Comparison of ENCODE assay signal across 1 cellular context in the genomic region with DNA sequence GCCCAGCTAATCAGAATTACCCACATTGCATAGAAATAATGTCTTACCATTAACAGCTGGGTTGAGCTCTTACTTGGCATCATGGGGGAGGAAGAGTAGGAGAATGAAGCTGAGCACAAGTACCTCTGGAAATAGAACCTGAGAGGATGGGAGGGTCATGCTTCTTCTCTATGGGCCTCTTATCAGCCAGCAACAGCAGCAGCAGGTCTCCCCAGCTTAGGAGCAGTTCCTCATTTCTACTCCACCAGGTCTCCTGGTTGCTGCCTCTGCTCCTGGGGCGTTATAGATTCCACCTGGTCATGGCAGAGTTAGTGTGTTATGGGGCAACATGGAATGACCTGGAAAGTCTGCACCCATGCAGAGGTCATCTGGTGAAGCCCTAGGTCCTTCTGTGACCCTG.
TF ChIP-seq lines count a peak whose summit lies in the region.

No MANE protein-coding gene starts in this region.

TF ChIP-seq in K562, 482 proteins besides CTCF, POLR2A, EP300 and RAD21 (continued from another document and continues in another):
- TF ChIP-seq, protein P1, sequence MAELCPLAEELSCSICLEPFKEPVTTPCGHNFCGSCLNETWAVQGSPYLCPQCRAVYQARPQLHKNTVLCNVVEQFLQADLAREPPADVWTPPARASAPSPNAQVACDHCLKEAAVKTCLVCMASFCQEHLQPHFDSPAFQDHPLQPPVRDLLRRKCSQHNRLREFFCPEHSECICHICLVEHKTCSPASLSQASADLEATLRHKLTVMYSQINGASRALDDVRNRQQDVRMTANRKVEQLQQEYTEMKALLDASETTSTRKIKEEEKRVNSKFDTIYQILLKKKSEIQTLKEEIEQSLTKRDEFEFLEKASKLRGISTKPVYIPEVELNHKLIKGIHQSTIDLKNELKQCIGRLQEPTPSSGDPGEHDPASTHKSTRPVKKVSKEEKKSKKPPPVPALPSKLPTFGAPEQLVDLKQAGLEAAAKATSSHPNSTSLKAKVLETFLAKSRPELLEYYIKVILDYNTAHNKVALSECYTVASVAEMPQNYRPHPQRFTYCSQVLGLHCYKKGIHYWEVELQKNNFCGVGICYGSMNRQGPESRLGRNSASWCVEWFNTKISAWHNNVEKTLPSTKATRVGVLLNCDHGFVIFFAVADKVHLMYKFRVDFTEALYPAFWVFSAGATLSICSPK (IDR thresholded peaks at IDR 0.05; ENCODE audit: borderline replicate concordance): no peak
- no peak for TF ChIP-seq NR3C1 (CRISPR knock-in tag; IDR thresholded peaks at IDR 0.05)
- TF ChIP-seq SMAD3 (CRISPR knock-in tag; conservative IDR thresholded peaks at IDR 0.05): no peak
- TF ChIP-seq TEAD2 (tag; IDR thresholded peaks at IDR 0.05): no peak
- no peak for TF ChIP-seq ZNF507 (tag; conservative IDR thresholded peaks at IDR 0.05)
- TF ChIP-seq, protein P2, sequence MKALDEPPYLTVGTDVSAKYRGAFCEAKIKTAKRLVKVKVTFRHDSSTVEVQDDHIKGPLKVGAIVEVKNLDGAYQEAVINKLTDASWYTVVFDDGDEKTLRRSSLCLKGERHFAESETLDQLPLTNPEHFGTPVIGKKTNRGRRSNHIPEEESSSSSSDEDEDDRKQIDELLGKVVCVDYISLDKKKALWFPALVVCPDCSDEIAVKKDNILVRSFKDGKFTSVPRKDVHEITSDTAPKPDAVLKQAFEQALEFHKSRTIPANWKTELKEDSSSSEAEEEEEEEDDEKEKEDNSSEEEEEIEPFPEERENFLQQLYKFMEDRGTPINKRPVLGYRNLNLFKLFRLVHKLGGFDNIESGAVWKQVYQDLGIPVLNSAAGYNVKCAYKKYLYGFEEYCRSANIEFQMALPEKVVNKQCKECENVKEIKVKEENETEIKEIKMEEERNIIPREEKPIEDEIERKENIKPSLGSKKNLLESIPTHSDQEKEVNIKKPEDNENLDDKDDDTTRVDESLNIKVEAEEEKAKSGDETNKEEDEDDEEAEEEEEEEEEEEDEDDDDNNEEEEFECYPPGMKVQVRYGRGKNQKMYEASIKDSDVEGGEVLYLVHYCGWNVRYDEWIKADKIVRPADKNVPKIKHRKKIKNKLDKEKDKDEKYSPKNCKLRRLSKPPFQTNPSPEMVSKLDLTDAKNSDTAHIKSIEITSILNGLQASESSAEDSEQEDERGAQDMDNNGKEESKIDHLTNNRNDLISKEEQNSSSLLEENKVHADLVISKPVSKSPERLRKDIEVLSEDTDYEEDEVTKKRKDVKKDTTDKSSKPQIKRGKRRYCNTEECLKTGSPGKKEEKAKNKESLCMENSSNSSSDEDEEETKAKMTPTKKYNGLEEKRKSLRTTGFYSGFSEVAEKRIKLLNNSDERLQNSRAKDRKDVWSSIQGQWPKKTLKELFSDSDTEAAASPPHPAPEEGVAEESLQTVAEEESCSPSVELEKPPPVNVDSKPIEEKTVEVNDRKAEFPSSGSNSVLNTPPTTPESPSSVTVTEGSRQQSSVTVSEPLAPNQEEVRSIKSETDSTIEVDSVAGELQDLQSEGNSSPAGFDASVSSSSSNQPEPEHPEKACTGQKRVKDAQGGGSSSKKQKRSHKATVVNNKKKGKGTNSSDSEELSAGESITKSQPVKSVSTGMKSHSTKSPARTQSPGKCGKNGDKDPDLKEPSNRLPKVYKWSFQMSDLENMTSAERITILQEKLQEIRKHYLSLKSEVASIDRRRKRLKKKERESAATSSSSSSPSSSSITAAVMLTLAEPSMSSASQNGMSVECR (CRISPR knock-in tag; IDR thresholded peaks at IDR 0.05): no peak
- TF ChIP-seq DDX20 (tag; IDR thresholded peaks at IDR 0.05; ENCODE audit: low read depth): no peak
- TF ChIP-seq TFAM (CRISPR knock-in tag; conservative IDR thresholded peaks at IDR 0.05): no peak
- TF ChIP-seq, protein P3, sequence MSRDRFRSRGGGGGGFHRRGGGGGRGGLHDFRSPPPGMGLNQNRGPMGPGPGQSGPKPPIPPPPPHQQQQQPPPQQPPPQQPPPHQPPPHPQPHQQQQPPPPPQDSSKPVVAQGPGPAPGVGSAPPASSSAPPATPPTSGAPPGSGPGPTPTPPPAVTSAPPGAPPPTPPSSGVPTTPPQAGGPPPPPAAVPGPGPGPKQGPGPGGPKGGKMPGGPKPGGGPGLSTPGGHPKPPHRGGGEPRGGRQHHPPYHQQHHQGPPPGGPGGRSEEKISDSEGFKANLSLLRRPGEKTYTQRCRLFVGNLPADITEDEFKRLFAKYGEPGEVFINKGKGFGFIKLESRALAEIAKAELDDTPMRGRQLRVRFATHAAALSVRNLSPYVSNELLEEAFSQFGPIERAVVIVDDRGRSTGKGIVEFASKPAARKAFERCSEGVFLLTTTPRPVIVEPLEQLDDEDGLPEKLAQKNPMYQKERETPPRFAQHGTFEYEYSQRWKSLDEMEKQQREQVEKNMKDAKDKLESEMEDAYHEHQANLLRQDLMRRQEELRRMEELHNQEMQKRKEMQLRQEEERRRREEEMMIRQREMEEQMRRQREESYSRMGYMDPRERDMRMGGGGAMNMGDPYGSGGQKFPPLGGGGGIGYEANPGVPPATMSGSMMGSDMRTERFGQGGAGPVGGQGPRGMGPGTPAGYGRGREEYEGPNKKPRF (IDR thresholded peaks at IDR 0.05; ENCODE audit: low read depth, low read length): no peak
- TF ChIP-seq, protein P4, sequence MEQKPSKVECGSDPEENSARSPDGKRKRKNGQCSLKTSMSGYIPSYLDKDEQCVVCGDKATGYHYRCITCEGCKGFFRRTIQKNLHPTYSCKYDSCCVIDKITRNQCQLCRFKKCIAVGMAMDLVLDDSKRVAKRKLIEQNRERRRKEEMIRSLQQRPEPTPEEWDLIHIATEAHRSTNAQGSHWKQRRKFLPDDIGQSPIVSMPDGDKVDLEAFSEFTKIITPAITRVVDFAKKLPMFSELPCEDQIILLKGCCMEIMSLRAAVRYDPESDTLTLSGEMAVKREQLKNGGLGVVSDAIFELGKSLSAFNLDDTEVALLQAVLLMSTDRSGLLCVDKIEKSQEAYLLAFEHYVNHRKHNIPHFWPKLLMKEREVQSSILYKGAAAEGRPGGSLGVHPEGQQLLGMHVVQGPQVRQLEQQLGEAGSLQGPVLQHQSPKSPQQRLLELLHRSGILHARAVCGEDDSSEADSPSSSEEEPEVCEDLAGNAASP (IDR thresholded peaks at IDR 0.05): no peak
- TF ChIP-seq, protein P5, sequence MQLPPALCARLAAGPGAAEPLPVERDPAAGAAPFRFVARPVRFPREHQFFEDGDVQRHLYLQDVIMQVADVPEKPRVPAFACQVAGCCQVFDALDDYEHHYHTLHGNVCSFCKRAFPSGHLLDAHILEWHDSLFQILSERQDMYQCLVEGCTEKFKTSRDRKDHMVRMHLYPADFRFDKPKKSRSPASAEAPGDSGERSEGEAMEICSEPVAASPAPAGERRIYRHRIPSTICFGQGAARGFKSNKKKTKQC (CRISPR knock-in tag; IDR thresholded peaks at IDR 0.05): no peak
- TF ChIP-seq, protein P6, sequence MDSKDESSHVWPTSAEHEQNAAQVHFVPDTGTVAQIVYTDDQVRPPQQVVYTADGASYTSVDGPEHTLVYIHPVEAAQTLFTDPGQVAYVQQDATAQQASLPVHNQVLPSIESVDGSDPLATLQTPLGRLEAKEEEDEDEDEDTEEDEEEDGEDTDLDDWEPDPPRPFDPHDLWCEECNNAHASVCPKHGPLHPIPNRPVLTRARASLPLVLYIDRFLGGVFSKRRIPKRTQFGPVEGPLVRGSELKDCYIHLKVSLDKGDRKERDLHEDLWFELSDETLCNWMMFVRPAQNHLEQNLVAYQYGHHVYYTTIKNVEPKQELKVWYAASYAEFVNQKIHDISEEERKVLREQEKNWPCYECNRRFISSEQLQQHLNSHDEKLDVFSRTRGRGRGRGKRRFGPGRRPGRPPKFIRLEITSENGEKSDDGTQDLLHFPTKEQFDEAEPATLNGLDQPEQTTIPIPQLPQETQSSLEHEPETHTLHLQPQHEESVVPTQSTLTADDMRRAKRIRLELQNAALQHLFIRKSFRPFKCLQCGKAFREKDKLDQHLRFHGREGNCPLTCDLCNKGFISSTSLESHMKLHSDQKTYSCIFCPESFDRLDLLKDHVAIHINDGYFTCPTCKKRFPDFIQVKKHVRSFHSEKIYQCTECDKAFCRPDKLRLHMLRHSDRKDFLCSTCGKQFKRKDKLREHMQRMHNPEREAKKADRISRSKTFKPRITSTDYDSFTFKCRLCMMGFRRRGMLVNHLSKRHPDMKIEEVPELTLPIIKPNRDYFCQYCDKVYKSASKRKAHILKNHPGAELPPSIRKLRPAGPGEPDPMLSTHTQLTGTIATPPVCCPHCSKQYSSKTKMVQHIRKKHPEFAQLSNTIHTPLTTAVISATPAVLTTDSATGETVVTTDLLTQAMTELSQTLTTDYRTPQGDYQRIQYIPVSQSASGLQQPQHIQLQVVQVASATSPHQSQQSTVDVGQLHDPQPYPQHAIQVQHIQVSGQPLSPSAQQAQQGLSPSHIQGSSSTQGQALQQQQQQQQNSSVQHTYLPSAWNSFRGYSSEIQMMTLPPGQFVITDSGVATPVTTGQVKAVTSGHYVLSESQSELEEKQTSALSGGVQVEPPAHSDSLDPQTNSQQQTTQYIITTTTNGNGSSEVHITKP (IDR thresholded peaks at IDR 0.05; ENCODE audit: partially characterized antibody): no peak
- 0 out of 2 replicates have a peak, but pooled peaks have one; percentile 33 for TF ChIP-seq ETV5 (CRISPR knock-in tag; IDR thresholded peaks at IDR 0.05; ENCODE audit: low read depth)
- TF ChIP-seq, protein P7, sequence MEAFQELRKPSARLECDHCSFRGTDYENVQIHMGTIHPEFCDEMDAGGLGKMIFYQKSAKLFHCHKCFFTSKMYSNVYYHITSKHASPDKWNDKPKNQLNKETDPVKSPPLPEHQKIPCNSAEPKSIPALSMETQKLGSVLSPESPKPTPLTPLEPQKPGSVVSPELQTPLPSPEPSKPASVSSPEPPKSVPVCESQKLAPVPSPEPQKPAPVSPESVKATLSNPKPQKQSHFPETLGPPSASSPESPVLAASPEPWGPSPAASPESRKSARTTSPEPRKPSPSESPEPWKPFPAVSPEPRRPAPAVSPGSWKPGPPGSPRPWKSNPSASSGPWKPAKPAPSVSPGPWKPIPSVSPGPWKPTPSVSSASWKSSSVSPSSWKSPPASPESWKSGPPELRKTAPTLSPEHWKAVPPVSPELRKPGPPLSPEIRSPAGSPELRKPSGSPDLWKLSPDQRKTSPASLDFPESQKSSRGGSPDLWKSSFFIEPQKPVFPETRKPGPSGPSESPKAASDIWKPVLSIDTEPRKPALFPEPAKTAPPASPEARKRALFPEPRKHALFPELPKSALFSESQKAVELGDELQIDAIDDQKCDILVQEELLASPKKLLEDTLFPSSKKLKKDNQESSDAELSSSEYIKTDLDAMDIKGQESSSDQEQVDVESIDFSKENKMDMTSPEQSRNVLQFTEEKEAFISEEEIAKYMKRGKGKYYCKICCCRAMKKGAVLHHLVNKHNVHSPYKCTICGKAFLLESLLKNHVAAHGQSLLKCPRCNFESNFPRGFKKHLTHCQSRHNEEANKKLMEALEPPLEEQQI (IDR thresholded peaks at IDR 0.05): no peak
- TF ChIP-seq, protein P8, sequence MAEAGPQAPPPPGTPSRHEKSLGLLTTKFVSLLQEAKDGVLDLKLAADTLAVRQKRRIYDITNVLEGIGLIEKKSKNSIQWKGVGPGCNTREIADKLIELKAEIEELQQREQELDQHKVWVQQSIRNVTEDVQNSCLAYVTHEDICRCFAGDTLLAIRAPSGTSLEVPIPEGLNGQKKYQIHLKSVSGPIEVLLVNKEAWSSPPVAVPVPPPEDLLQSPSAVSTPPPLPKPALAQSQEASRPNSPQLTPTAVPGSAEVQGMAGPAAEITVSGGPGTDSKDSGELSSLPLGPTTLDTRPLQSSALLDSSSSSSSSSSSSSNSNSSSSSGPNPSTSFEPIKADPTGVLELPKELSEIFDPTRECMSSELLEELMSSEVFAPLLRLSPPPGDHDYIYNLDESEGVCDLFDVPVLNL (CRISPR knock-in tag; IDR thresholded peaks at IDR 0.05; ENCODE audit: low read depth): no peak
- TF ChIP-seq ESRRA (IDR thresholded peaks at IDR 0.05; ENCODE audit: borderline replicate concordance, low read depth): peak; percentile 60; the same call in 1 of the 2 replicates
- no peak for TF ChIP-seq NONO (IDR thresholded peaks at IDR 0.05; ENCODE audit: low read depth in 2 of 2, low read length in 1 of 2)
- TF ChIP-seq ZNF316 (IDR thresholded peaks at IDR 0.05): no peak
- no peak for TF ChIP-seq SNRNP70 (optimal IDR thresholded peaks at IDR 0.05; ENCODE audit: low read depth, low read length)
- TF ChIP-seq, protein P9, sequence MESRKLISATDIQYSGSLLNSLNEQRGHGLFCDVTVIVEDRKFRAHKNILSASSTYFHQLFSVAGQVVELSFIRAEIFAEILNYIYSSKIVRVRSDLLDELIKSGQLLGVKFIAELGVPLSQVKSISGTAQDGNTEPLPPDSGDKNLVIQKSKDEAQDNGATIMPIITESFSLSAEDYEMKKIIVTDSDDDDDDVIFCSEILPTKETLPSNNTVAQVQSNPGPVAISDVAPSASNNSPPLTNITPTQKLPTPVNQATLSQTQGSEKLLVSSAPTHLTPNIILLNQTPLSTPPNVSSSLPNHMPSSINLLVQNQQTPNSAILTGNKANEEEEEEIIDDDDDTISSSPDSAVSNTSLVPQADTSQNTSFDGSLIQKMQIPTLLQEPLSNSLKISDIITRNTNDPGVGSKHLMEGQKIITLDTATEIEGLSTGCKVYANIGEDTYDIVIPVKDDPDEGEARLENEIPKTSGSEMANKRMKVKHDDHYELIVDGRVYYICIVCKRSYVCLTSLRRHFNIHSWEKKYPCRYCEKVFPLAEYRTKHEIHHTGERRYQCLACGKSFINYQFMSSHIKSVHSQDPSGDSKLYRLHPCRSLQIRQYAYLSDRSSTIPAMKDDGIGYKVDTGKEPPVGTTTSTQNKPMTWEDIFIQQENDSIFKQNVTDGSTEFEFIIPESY (CRISPR knock-in tag; IDR thresholded peaks at IDR 0.05): no peak
- no peak for TF ChIP-seq SRSF9 (IDR thresholded peaks at IDR 0.05; ENCODE audit: borderline replicate concordance, low read depth, low read length)
- TF ChIP-seq PHB2 (IDR thresholded peaks at IDR 0.05; ENCODE audit: low read depth): peak; percentile 47; the same call in 1 of the 2 replicates
- TF ChIP-seq CHD2 (IDR thresholded peaks at IDR 0.05; ENCODE audit: low read depth, low read length): no peak
- no peak for TF ChIP-seq IFI16 (CRISPR knock-in tag; IDR thresholded peaks at IDR 0.05)
- no peak for TF ChIP-seq JUN (IDR thresholded peaks at IDR 0.05; ENCODE audit: borderline replicate concordance, low read depth, low read length)
- TF ChIP-seq JUN (CRISPR knock-in tag; IDR thresholded peaks at IDR 0.05; ENCODE audit: borderline replicate concordance): no peak
- TF ChIP-seq, protein P10, sequence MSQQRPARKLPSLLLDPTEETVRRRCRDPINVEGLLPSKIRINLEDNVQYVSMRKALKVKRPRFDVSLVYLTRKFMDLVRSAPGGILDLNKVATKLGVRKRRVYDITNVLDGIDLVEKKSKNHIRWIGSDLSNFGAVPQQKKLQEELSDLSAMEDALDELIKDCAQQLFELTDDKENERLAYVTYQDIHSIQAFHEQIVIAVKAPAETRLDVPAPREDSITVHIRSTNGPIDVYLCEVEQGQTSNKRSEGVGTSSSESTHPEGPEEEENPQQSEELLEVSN (IDR thresholded peaks at IDR 0.05; ENCODE audit: borderline replicate concordance in 1 of 2, extremely low read depth in 1 of 2, insufficient read depth in 1 of 2, insufficient read length in 1 of 2, low read depth in 1 of 2, low read length in 1 of 2, poor library complexity in 1 of 2, severe bottlenecking in 1 of 2): no peak
- no peak for TF ChIP-seq HMG20A (CRISPR knock-in tag; conservative IDR thresholded peaks at IDR 0.05)
- peak; percentile 66; the same call in 1 of the 2 replicates for TF ChIP-seq HDAC2 (IDR thresholded peaks at IDR 0.05)
- TF ChIP-seq, protein P11, sequence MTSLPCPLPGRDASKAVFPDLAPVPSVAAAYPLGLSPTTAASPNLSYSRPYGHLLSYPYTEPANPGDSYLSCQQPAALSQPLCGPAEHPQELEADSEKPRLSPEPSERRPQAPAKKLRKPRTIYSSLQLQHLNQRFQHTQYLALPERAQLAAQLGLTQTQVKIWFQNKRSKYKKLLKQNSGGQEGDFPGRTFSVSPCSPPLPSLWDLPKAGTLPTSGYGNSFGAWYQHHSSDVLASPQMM (CRISPR knock-in tag; IDR thresholded peaks at IDR 0.05): no peak
